ENCODE assay signal across 11 cellular contexts in genomic region chr1:55718758-55719671, GRCh38.
A peak's percentile ranks its signal among the peaks of the same experiment; 100 is the strongest.
DNase-seq lines count a peak whose midpoint lies in the region; ATAC-seq and TF ChIP-seq lines count a peak whose summit lies in the region.
"Had no signal": no experiment of that assay in that cellular context is flagged by ENCODE, and none has a peak within 500 bp of the region (broad histone marks: within the 10 kb centered on the region; RNA-seq: fewer than 3 reads in every experiment).

No MANE protein-coding gene starts in this region.

- no peak for TF ChIP-seq CTCF in AG09309 (IDR thresholded peaks at IDR 0.05; ENCODE audit: control insufficient read depth, insufficient read depth, low read depth, low read length, missing control alignments)

- H3K4me3 ChIP-seq in AG09309 (ENCODE audit: control insufficient read depth, low read depth, low read length), result no peak overlapping the region

- no peak for ATAC-seq in GM21529 (IDR thresholded peaks at IDR 0.05; ENCODE audit: unreplicated experiment)
- ATAC-seq in HG03565 (IDR thresholded peaks at IDR 0.05; ENCODE audit: unreplicated experiment), result no peak
- ATAC-seq in HG03108 (IDR thresholded peaks at IDR 0.05; ENCODE audit: unreplicated experiment), result no peak
- ATAC-seq: foreskin keratinocyte had no signal

- DNase-seq in AG09309 (ENCODE audit: low read depth) (peak; percentile 100), NCI-H526 (lab: John Stamatoyannopoulos, UW) (peak; percentile 30 to 55), fibroblast of gingiva (ENCODE audit: low read depth) (peak; percentile 100), non-pigmented ciliary epithelial cell (ENCODE audit: low read depth) (peak; percentile 99), amygdala (lab: John Stamatoyannopoulos, UW) (no peak)
- DNase-seq: COR-L47, H7 had no signal

Comparison
In these comparisons a context has a peak if more than half of its experiments do, and no peak if none do; other contexts are left out.
1. DNase-seq: peak in AG09309 (single experiment), NCI-H526 (2 of 2), fibroblast of gingiva (single experiment) and non-pigmented ciliary epithelial cell (single experiment); none in amygdala (0 of 56).